ENCODE assay signal across 8 cellular contexts in genomic region chr6:31356216-31356945, GRCh38. TPM values are rescaled to one million over a fixed set of nuclear protein-coding genes. Genes with fewer than 3 reads are reported as not detected.
DNase-seq lines count a peak whose midpoint lies in the region; ATAC-seq, FAIRE-seq and TF ChIP-seq lines count a peak whose summit lies in the region.

No MANE protein-coding gene starts in this region.

- intact Hi-C loops in activated CD4-positive, alpha-beta T cell treated with anti-CD3 and anti-CD28 coated beads, Interleukin-2, amount 10 ng/mL, durations not matched to agents 24 days and 14 days (cut with micrococcal nuclease): loop anchor here (1.0 to 10.0 kb wide), 3 partner anchors 85 to 622 kb away; no protein-coding TSS in a partner anchor
- intact Hi-C loops in endothelial cell of umbilical vein (cut with micrococcal nuclease): no loop called here

- H3K79me2 ChIP-seq in endothelial cell of umbilical vein (ENCODE audit: control insufficient read depth, insufficient read depth, low read length): no peaks in the 10 kb centered on the region

- H3K27me3 ChIP-seq in GM06990 (replicated peaks; ENCODE audit: control insufficient read depth, insufficient read depth, low read length) (no peaks in the 10 kb centered on the region), endothelial cell of umbilical vein (ENCODE audit: control insufficient read depth in 2 of 2, insufficient read depth in 2 of 2, low read length in 2 of 2) (peaks cover 31 to 32% of the 10 kb centered on the region in 2 experiments)

- peaks cover 5% of the 10 kb centered on the region for H3K27me3 Mint-ChIP-seq in activated CD4-positive, alpha-beta T cell treated with anti-CD3 and anti-CD28 coated beads, Interleukin-2, amount 10 ng/mL, durations not matched to agents 24 days and 14 days
- peaks cover 100% of the 10 kb centered on the region for H3K27me3 Mint-ChIP-seq in nephron progenitor cell (ENCODE audit: low read depth, poor library complexity)

- dilution Hi-C loops in endothelial cell of umbilical vein (cut with MboI; ENCODE audit: extremely low pct_ligation_motif_present, low sequenced_read_pairs): no loop called here

- H3K36me3 ChIP-seq in GM06990 (ENCODE audit: control insufficient read depth, insufficient read depth, low read length) (peaks cover 29% of the 10 kb centered on the region), endothelial cell of umbilical vein (ENCODE audit: control insufficient read depth in 2 of 2, extremely low read depth in 1 of 2, insufficient read depth in 2 of 2, low read length in 2 of 2) (peaks cover 0 to 2% of the 10 kb centered on the region in 2 experiments)

- H3K27ac Mint-ChIP-seq in activated CD4-positive, alpha-beta T cell treated with anti-CD3 and anti-CD28 coated beads, Interleukin-2, amount 10 ng/mL, durations not matched to agents 24 days and 14 days: peak overlapping the region; percentile 99
- H3K27ac Mint-ChIP-seq in nephron progenitor cell: no peak overlapping the region

- BruUV-seq in endothelial cell of umbilical vein (replicated peaks; lab: Mats Ljungman, UMichigan): no TSS peak

- ATAC-seq in HG03045 (IDR thresholded peaks at IDR 0.05; ENCODE audit: unreplicated experiment): peak; percentile 27

- H3K9ac ChIP-seq in endothelial cell of umbilical vein (replicated peaks; ENCODE audit: extremely low read depth, insufficient read depth, low read length): peak overlapping the region; percentile 47

- no peak for TF ChIP-seq CTCF in GM06990 (IDR thresholded peaks at IDR 0.05; ENCODE audit: insufficient read depth, low read length, poor library complexity, severe bottlenecking)
- TF ChIP-seq CTCF in endothelial cell of umbilical vein (IDR thresholded peaks at IDR 0.05; ENCODE audit: extremely low read depth in 1 of 2, insufficient read depth in 1 of 2, low read depth in 1 of 2, low read length in 2 of 2): no peak
- no peak for TF ChIP-seq CTCF in nephron progenitor cell (IDR thresholded peaks at IDR 0.05)

- H3K9me1 ChIP-seq in endothelial cell of umbilical vein (replicated peaks; ENCODE audit: control insufficient read depth, extremely low read depth, insufficient read depth, low read length): no peaks in the 10 kb centered on the region

- peaks cover 8% of the 10 kb centered on the region for H3K9me3 Mint-ChIP-seq in activated CD4-positive, alpha-beta T cell treated with anti-CD3 and anti-CD28 coated beads, Interleukin-2, amount 10 ng/mL, durations not matched to agents 24 days and 14 days
- peaks cover 12% of the 10 kb centered on the region for H3K9me3 Mint-ChIP-seq in nephron progenitor cell

- peak overlapping the region; percentile 88 for H3K4me3 ChIP-seq in GM06990 (replicated peaks; ENCODE audit: low read depth, low read length)
- peak overlapping the region in 2 of 3 experiments; percentile 63 to 81 for H3K4me3 ChIP-seq in endothelial cell of umbilical vein (replicated peaks in 1 of 3; ENCODE audit: insufficient read depth in 1 of 3, low read depth in 1 of 3, low read length in 3 of 3)

- H3K4me3 Mint-ChIP-seq in activated CD4-positive, alpha-beta T cell treated with anti-CD3 and anti-CD28 coated beads, Interleukin-2, amount 10 ng/mL, durations not matched to agents 24 days and 14 days: peak overlapping the region; percentile 95
- peak overlapping the region; percentile 79 for H3K4me3 Mint-ChIP-seq in nephron progenitor cell

- H4K20me1 ChIP-seq in endothelial cell of umbilical vein (replicated peaks; ENCODE audit: control insufficient read depth, extremely low read depth, insufficient read depth, low read length): no peaks in the 10 kb centered on the region

- peaks cover 55% of the 10 kb centered on the region for H3K4me1 Mint-ChIP-seq in activated CD4-positive, alpha-beta T cell treated with anti-CD3 and anti-CD28 coated beads, Interleukin-2, amount 10 ng/mL, durations not matched to agents 24 days and 14 days
- peaks cover 5% of the 10 kb centered on the region for H3K4me1 Mint-ChIP-seq in nephron progenitor cell

- H3K9me3 ChIP-seq in endothelial cell of umbilical vein (replicated peaks; ENCODE audit: control insufficient read depth, insufficient read depth, low read length): no peaks in the 10 kb centered on the region

- POLR2A ChIA-PET in endothelial cell of umbilical vein (lab: Charles Lee): no interaction called here

- DNase-seq in GM06990 (ENCODE audit: extremely low read depth, insufficient read length) (peak; percentile 75), endothelial cell of umbilical vein (ENCODE audit: low read depth, low spot score) (peak; percentile 21), nephron progenitor cell (peak; percentile 34), occipital lobe (lab: John Stamatoyannopoulos, UW) (no peak), GF-D8 (lab: John Stamatoyannopoulos, UW) (no peak), inferior parietal cortex (ENCODE audit: extremely low spot score) (no peak)
- DNase-seq in activated CD4-positive, alpha-beta T cell treated with anti-CD3 and anti-CD28 coated beads, Interleukin-2, amount 10 ng/mL, durations not matched to agents 24 days and 14 days: peak; percentile 87

- peak overlapping the region; percentile 42 for H3K4me2 ChIP-seq in endothelial cell of umbilical vein (ENCODE audit: insufficient read depth, low read length)

- FAIRE-seq in endothelial cell of umbilical vein (lab: Jason Lieb, UNC): peak; percentile 12

- no peak overlapping the region for H3K27ac ChIP-seq in endothelial cell of umbilical vein (ENCODE audit: insufficient read depth, low read depth, low read length)

- TF ChIP-seq POLR2A in endothelial cell of umbilical vein (IDR thresholded peaks at IDR 0.05; ENCODE audit: low read depth, low read length): no peak

- CTCF ChIA-PET in endothelial cell of umbilical vein (lab: Charles Lee): no interaction called here

- peaks cover 55% of the 10 kb centered on the region for H3K36me3 Mint-ChIP-seq in activated CD4-positive, alpha-beta T cell treated with anti-CD3 and anti-CD28 coated beads, Interleukin-2, amount 10 ng/mL, durations not matched to agents 24 days and 14 days (ENCODE audit: low read depth)
- no peaks in the 10 kb centered on the region for H3K36me3 Mint-ChIP-seq in nephron progenitor cell (ENCODE audit: low read depth)

- H3K4me1 ChIP-seq in endothelial cell of umbilical vein (ENCODE audit: control insufficient read depth, extremely low read depth, insufficient read depth, low read length): peaks cover 2% of the 10 kb centered on the region

- peak overlapping the region; percentile 94 for H2AFZ ChIP-seq in endothelial cell of umbilical vein (ENCODE audit: low read depth, low read length)

TF ChIP-seq in endothelial cell of umbilical vein, 7 proteins besides CTCF, POLR2A, EP300 and RAD21:
- TF ChIP-seq FOS (IDR thresholded peaks at IDR 0.05; ENCODE audit: borderline replicate concordance, insufficient read depth, low read length) (no peak), MAX (IDR thresholded peaks at IDR 0.05; ENCODE audit: insufficient read depth, insufficient read length) (no peak)
TF ChIP-seq in endothelial cell of umbilical vein: peak in this region for 0.

RNA-seq across cellular contexts. Expression of gene HLA-B, which starts 0.6 kb away (rescaled TPM):
- total RNA-seq in activated CD4-positive, alpha-beta T cell treated with anti-CD3 and anti-CD28 coated beads, Interleukin-2, amount 10 ng/mL, durations not matched to agents 24 days and 14 days: 3,406 and 3,483 TPM in 2 replicates
- total RNA-seq in endothelial cell of umbilical vein: 111 and 126 TPM in 2 replicates
- 119 and 151 TPM in 2 replicates for polyA plus RNA-seq in endothelial cell of umbilical vein
- 77.9 and 94.6 TPM in 2 replicates for polyA plus RNA-seq in endothelial cell of umbilical vein (2011; cell fraction: cytosol; rRNA removed)
- polyA plus RNA-seq in endothelial cell of umbilical vein (2011; cell fraction: nucleus; rRNA removed): 87.5 and 110 TPM in 2 replicates
- 195 and 229 TPM in 2 replicates for polyA plus RNA-seq in endothelial cell of umbilical vein (2012)
- polyA minus RNA-seq in endothelial cell of umbilical vein: 49.1 and 98.7 TPM in 2 replicates
- 67.2 TPM for polyA minus RNA-seq in endothelial cell of umbilical vein (2011; cell fraction: cytosol; rRNA and poly(A)+ RNA removed)
- polyA minus RNA-seq in endothelial cell of umbilical vein (2011; cell fraction: nucleus; rRNA and poly(A)+ RNA removed): 19.8 and 24.8 TPM in 2 replicates
- total RNA-seq in occipital lobe: 34.3 TPM

RNA-seq across cellular contexts. Expression of gene MICA, which starts 47.0 kb away (rescaled TPM):
- total RNA-seq in activated CD4-positive, alpha-beta T cell treated with anti-CD3 and anti-CD28 coated beads, Interleukin-2, amount 10 ng/mL, durations not matched to agents 24 days and 14 days: 6.5 and 7.3 TPM in 2 replicates
- total RNA-seq in endothelial cell of umbilical vein: 42.5 and 45.2 TPM in 2 replicates
- 99.3 and 101 TPM in 2 replicates for polyA plus RNA-seq in endothelial cell of umbilical vein
- 90.1 and 96.4 TPM in 2 replicates for polyA plus RNA-seq in endothelial cell of umbilical vein (2011; cell fraction: cytosol; rRNA removed)
- 78.3 and 83.9 TPM in 2 replicates for polyA plus RNA-seq in endothelial cell of umbilical vein (2011; cell fraction: nucleus; rRNA removed)
- polyA plus RNA-seq in endothelial cell of umbilical vein (2012): 63.2 and 84.8 TPM in 2 replicates
- 78.6 and 95.4 TPM in 2 replicates for polyA minus RNA-seq in endothelial cell of umbilical vein
- polyA minus RNA-seq in endothelial cell of umbilical vein (2011; cell fraction: cytosol; rRNA and poly(A)+ RNA removed): 19.3 TPM
- polyA minus RNA-seq in endothelial cell of umbilical vein (2011; cell fraction: nucleus; rRNA and poly(A)+ RNA removed): 17.1 and 21.6 TPM in 2 replicates
- total RNA-seq in occipital lobe: 0.31 TPM

Comparison
In these comparisons a context has a peak if more than half of its experiments do, and no peak if none do; other contexts are left out.
1. DNase-seq: peak in GM06990 (single experiment), activated CD4-positive, alpha-beta T cell treated with anti-CD3 and anti-CD28 coated beads, Interleukin-2, amount 10 ng/mL, durations not matched to agents 24 days and 14 days (single experiment), endothelial cell of umbilical vein (single experiment) and nephron progenitor cell (single experiment); none in occipital lobe (single experiment), GF-D8 (single experiment) and inferior parietal cortex (single experiment).
2. RNA of gene HLA-B, which starts 0.6 kb away (total RNA-seq): 3,406 to 3,483 TPM in activated CD4-positive, alpha-beta T cell treated with anti-CD3 and anti-CD28 coated beads, Interleukin-2, amount 10 ng/mL, durations not matched to agents 24 days and 14 days; 111 to 126 TPM in endothelial cell of umbilical vein and 34.3 TPM in occipital lobe (single experiment); every median in the first group is over 10 times any median in the second.